2 cellular contexts compared by ENCODE assay signal in genomic region chr17:40458851-40459482, GRCh38.
TF ChIP-seq lines count a peak whose summit lies in the region.

No MANE protein-coding gene starts in this region.

TF ChIP-seq in SK-N-SH, 30 proteins besides CTCF, POLR2A, EP300 and RAD21 (continued from another document):
- no peak for TF ChIP-seq YY1 (IDR thresholded peaks at IDR 0.05; ENCODE audit: low read depth)
- TF ChIP-seq FOXJ3 (CRISPR knock-in tag; IDR thresholded peaks at IDR 0.05), result no peak
- no peak for TF ChIP-seq GATA2 (CRISPR knock-in tag; IDR thresholded peaks at IDR 0.05)
- TF ChIP-seq, protein P1, sequence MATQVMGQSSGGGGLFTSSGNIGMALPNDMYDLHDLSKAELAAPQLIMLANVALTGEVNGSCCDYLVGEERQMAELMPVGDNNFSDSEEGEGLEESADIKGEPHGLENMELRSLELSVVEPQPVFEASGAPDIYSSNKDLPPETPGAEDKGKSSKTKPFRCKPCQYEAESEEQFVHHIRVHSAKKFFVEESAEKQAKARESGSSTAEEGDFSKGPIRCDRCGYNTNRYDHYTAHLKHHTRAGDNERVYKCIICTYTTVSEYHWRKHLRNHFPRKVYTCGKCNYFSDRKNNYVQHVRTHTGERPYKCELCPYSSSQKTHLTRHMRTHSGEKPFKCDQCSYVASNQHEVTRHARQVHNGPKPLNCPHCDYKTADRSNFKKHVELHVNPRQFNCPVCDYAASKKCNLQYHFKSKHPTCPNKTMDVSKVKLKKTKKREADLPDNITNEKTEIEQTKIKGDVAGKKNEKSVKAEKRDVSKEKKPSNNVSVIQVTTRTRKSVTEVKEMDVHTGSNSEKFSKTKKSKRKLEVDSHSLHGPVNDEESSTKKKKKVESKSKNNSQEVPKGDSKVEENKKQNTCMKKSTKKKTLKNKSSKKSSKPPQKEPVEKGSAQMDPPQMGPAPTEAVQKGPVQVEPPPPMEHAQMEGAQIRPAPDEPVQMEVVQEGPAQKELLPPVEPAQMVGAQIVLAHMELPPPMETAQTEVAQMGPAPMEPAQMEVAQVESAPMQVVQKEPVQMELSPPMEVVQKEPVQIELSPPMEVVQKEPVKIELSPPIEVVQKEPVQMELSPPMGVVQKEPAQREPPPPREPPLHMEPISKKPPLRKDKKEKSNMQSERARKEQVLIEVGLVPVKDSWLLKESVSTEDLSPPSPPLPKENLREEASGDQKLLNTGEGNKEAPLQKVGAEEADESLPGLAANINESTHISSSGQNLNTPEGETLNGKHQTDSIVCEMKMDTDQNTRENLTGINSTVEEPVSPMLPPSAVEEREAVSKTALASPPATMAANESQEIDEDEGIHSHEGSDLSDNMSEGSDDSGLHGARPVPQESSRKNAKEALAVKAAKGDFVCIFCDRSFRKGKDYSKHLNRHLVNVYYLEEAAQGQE (IDR thresholded peaks at IDR 0.05; ENCODE audit: low read depth, low read length), result no peak
- TF ChIP-seq MEF2A (IDR thresholded peaks at IDR 0.05; ENCODE audit: borderline replicate concordance, low read depth), result no peak
- no peak for TF ChIP-seq USF1 (IDR thresholded peaks at IDR 0.05; ENCODE audit: borderline replicate concordance, low read depth)
- no peak for TF ChIP-seq SIN3A (IDR thresholded peaks at IDR 0.05; ENCODE audit: borderline replicate concordance, low read depth, low read length)
- no peak for TF ChIP-seq MXI1 (IDR thresholded peaks at IDR 0.05; ENCODE audit: low read depth, low read length)
- no peak for TF ChIP-seq ZBTB33 (IDR thresholded peaks at IDR 0.05; ENCODE audit: borderline replicate concordance, low read depth)
- TF ChIP-seq MAX (IDR thresholded peaks at IDR 0.05; ENCODE audit: low read depth), result no peak
- no peak for TF ChIP-seq FOXM1 (IDR thresholded peaks at IDR 0.05; ENCODE audit: low read depth)
- no peak for TF ChIP-seq EZH2phosphoT487 (IDR thresholded peaks at IDR 0.05; ENCODE audit: borderline replicate concordance, low read depth)
- TF ChIP-seq RCOR1 (IDR thresholded peaks at IDR 0.05; ENCODE audit: low read length), result no peak
- TF ChIP-seq TAF1 (IDR thresholded peaks at IDR 0.05; ENCODE audit: borderline replicate concordance, low read depth, low read length), result no peak
- TF ChIP-seq ELF1 (IDR thresholded peaks at IDR 0.05), result no peak
- TF ChIP-seq FOSL2 (IDR thresholded peaks at IDR 0.05; ENCODE audit: borderline replicate concordance, low read depth), result no peak
- no peak for TF ChIP-seq GABPA (IDR thresholded peaks at IDR 0.05; ENCODE audit: low read depth)
TF ChIP-seq in SK-N-SH: peak in this region for 0.

TF ChIP-seq in SK-N-SH treated with all-trans-retinoic acid at 6 μM for 48 hours, 23 proteins besides CTCF, POLR2A, EP300 and RAD21:
- TF ChIP-seq, protein P2, sequence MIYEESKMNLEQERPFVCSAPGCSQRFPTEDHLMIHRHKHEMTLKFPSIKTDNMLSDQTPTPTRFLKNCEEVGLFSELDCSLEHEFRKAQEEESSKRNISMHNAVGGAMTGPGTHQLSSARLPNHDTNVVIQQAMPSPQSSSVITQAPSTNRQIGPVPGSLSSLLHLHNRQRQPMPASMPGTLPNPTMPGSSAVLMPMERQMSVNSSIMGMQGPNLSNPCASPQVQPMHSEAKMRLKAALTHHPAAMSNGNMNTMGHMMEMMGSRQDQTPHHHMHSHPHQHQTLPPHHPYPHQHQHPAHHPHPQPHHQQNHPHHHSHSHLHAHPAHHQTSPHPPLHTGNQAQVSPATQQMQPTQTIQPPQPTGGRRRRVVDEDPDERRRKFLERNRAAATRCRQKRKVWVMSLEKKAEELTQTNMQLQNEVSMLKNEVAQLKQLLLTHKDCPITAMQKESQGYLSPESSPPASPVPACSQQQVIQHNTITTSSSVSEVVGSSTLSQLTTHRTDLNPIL (CRISPR knock-in tag; IDR thresholded peaks at IDR 0.05; ENCODE audit: low read depth), result no peak
- TF ChIP-seq ZC3H10 (CRISPR knock-in tag; IDR thresholded peaks at IDR 0.05), result no peak
